1 cellular context compared by ENCODE assay signal in genomic region chr6:131733376-131734016, GRCh38.
TF ChIP-seq lines count a peak whose summit lies in the region.

No MANE protein-coding gene starts in this region.

TF ChIP-seq in SK-N-SH treated with all-trans-retinoic acid at 6 μM for 48 hours, 23 proteins besides CTCF, POLR2A, EP300 and RAD21 (continued from another document):
- TF ChIP-seq TSHZ2 (CRISPR knock-in tag; IDR thresholded peaks at IDR 0.05) (no peak), BACH2 (CRISPR knock-in tag; IDR thresholded peaks at IDR 0.05; ENCODE audit: borderline replicate concordance) (no peak), OSR1 (CRISPR knock-in tag; IDR thresholded peaks at IDR 0.05) (no peak), TCF4 (CRISPR knock-in tag; IDR thresholded peaks at IDR 0.05; ENCODE audit: borderline replicate concordance) (no peak)
TF ChIP-seq in SK-N-SH treated with all-trans-retinoic acid at 6 μM for 48 hours: peak in this region for 0.
